8 cellular contexts compared by ENCODE assay signal in genomic region chr5:40386293-40386692, GRCh38.
A peak's percentile ranks its signal among the peaks of the same experiment; 100 is the strongest.
DNase-seq lines count a peak whose midpoint lies in the region; ATAC-seq and TF ChIP-seq lines count a peak whose summit lies in the region.

No MANE protein-coding gene starts in this region.

- H3K36me3 Mint-ChIP-seq in activated CD8-positive, alpha-beta memory T cell treated with anti-CD3 and anti-CD28 coated beads, Interleukin-2, amount 10 ng/mL, durations not matched to agents 7 days and 5 days, result peaks cover 16% of the 10 kb centered on the region
- no peaks in the 10 kb centered on the region for H3K36me3 Mint-ChIP-seq in natural killer cell

- no peak for TF ChIP-seq CTCF in PC-9 (conservative IDR thresholded peaks at IDR 0.05)
- no peak for TF ChIP-seq CTCF in natural killer cell (IDR thresholded peaks at IDR 0.05)

- H3F3A ChIP-seq in PC-9 (ENCODE audit: insufficient read depth, low read depth), result peaks cover 45% of the 10 kb centered on the region

- CTCF ChIA-PET in activated CD8-positive, alpha-beta memory T cell treated with anti-CD3 and anti-CD28 coated beads, Interleukin-2, amount 10 ng/mL, durations not matched to agents 7 days and 5 days (lab: Charles Lee), result interaction anchor here (1.1 to 1.4 kb wide), 4 partner anchors 20 to 294 kb away, joined by 3 to 5 read pairs (median 4); partner anchors contain the start of gene PTGER4
- CTCF ChIA-PET in PC-9 (lab: Charles Lee), result no interaction called here

- H3K27ac ChIP-seq in PC-9, result peak overlapping the region; percentile 91

- H3K4me1 ChIP-seq in PC-9 (replicated peaks; ENCODE audit: insufficient read depth), result peaks cover 56% of the 10 kb centered on the region

- no peaks in the 10 kb centered on the region for H3K79me2 ChIP-seq in PC-9 (ENCODE audit: low read depth)

- no TSS peak for BruUV-seq in PC-9 (replicated peaks; lab: Mats Ljungman, UMichigan)

- H3K4me2 ChIP-seq in PC-9, result peak overlapping the region; percentile 9

- H4K20me1 ChIP-seq in PC-9 (ENCODE audit: insufficient read depth), result no peaks in the 10 kb centered on the region

- H3K9me3 Mint-ChIP-seq in activated CD8-positive, alpha-beta memory T cell treated with anti-CD3 and anti-CD28 coated beads, Interleukin-2, amount 10 ng/mL, durations not matched to agents 7 days and 5 days (ENCODE audit: low read depth), result peaks cover 2% of the 10 kb centered on the region
- no peaks in the 10 kb centered on the region for H3K9me3 Mint-ChIP-seq in natural killer cell

- peak overlapping the region; percentile 69 for H3K27ac Mint-ChIP-seq in activated CD8-positive, alpha-beta memory T cell treated with anti-CD3 and anti-CD28 coated beads, Interleukin-2, amount 10 ng/mL, durations not matched to agents 7 days and 5 days
- H3K27ac Mint-ChIP-seq in natural killer cell, result peak overlapping the region; percentile 75 to 86

- H3K9me3 ChIP-seq in PC-9 (ENCODE audit: insufficient read depth, low read depth), result peaks cover 6% of the 10 kb centered on the region; the same call in 1 of the 2 replicates

- H3K27me3 Mint-ChIP-seq in activated CD8-positive, alpha-beta memory T cell treated with anti-CD3 and anti-CD28 coated beads, Interleukin-2, amount 10 ng/mL, durations not matched to agents 7 days and 5 days, result no peaks in the 10 kb centered on the region
- H3K27me3 Mint-ChIP-seq in natural killer cell (ENCODE audit: low read depth in 2 of 2), result no peaks in the 10 kb centered on the region

- peak; percentile 71 for ATAC-seq in activated CD8-positive, alpha-beta memory T cell treated with anti-CD3 and anti-CD28 coated beads, Interleukin-2, amount 10 ng/mL, durations not matched to agents 7 days and 5 days
- ATAC-seq in HG02981 (IDR thresholded peaks at IDR 0.05; ENCODE audit: unreplicated experiment) (peak; percentile 81), natural killer cell (peak; percentile 79 to 84 (median 82))

- H3K36me3 ChIP-seq in PC-9 (ENCODE audit: low read depth), result no peaks in the 10 kb centered on the region

- no peak overlapping the region for H2AFZ ChIP-seq in PC-9

- no peaks in the 10 kb centered on the region for H3K9me2 ChIP-seq in PC-9 (ENCODE audit: insufficient read depth)

- H3K4me3 Mint-ChIP-seq in activated CD8-positive, alpha-beta memory T cell treated with anti-CD3 and anti-CD28 coated beads, Interleukin-2, amount 10 ng/mL, durations not matched to agents 7 days and 5 days, result no peak overlapping the region
- H3K4me3 Mint-ChIP-seq in natural killer cell, result peak overlapping the region; percentile 61

- peaks cover 85% of the 10 kb centered on the region for H3K4me1 Mint-ChIP-seq in activated CD8-positive, alpha-beta memory T cell treated with anti-CD3 and anti-CD28 coated beads, Interleukin-2, amount 10 ng/mL, durations not matched to agents 7 days and 5 days
- H3K4me1 Mint-ChIP-seq in natural killer cell, result peaks cover 75 to 78% of the 10 kb centered on the region in 2 donors

- POLR2A ChIA-PET in PC-9 (lab: Charles Lee; ENCODE audit: unreplicated experiment), result interaction anchor here (0.5 to 1.3 kb wide), 6 partner anchors 8 to 293 kb away, joined by 3 to 13 read pairs (median 5); partner anchors contain the start of gene PTGER4

- no peaks in the 10 kb centered on the region for H3K27me3 ChIP-seq in PC-9 (ENCODE audit: insufficient read depth, low read depth)

- no peak overlapping the region for H3K4me3 ChIP-seq in PC-9

- intact Hi-C loops in PC-9 (cut with micrococcal nuclease; ENCODE audit: unreplicated experiment), result loop anchor here (5.0 to 10.0 kb wide), 4 partner anchors 111 to 1541 kb away; partner anchors contain the start of gene OSMR
- intact Hi-C loops in natural killer cell (cut with micrococcal nuclease), result loop anchor here (2.0 to 5.0 kb wide), 3 partner anchors 25 to 296 kb away; no protein-coding TSS in a partner anchor

- peak; percentile 81 for DNase-seq in activated CD8-positive, alpha-beta memory T cell treated with anti-CD3 and anti-CD28 coated beads, Interleukin-2, amount 10 ng/mL, durations not matched to agents 7 days and 5 days
- DNase-seq in activated CD8-positive, alpha-beta memory T cell treated with anti-CD3 and anti-CD28 coated beads, Interleukin-2, amount 50 U/mL, for 48 hours, result no peak
- no peak for DNase-seq in PC-9
- DNase-seq in natural killer cell, result peak; percentile 34
- DNase-seq in NCI-H1436 (lab: John Stamatoyannopoulos, UW), result no peak
- DNase-seq in COLO668 (lab: John Stamatoyannopoulos, UW; ENCODE audit: unreplicated experiment), result no peak
- DNase-seq in iPS-NIHi7 (ENCODE audit: extremely low spot score), result no peak

Comparison
In these comparisons a context has a peak if more than half of its experiments do, and no peak if none do; other contexts are left out.
1. DNase-seq: peak in activated CD8-positive, alpha-beta memory T cell treated with anti-CD3 and anti-CD28 coated beads, Interleukin-2, amount 10 ng/mL, durations not matched to agents 7 days and 5 days (single experiment) and natural killer cell (single experiment); none in activated CD8-positive, alpha-beta memory T cell treated with anti-CD3 and anti-CD28 coated beads, Interleukin-2, amount 50 U/mL, for 48 hours (single experiment), PC-9 (0 of 2), NCI-H1436 (single experiment), COLO668 (single experiment) and iPS-NIHi7 (single experiment).
2. Peak in every context shown above with its lines, with median percentiles within 50 percentile points of each other: ATAC-seq.